ENCODE assay signal across 25 cellular contexts in the genomic region with DNA sequence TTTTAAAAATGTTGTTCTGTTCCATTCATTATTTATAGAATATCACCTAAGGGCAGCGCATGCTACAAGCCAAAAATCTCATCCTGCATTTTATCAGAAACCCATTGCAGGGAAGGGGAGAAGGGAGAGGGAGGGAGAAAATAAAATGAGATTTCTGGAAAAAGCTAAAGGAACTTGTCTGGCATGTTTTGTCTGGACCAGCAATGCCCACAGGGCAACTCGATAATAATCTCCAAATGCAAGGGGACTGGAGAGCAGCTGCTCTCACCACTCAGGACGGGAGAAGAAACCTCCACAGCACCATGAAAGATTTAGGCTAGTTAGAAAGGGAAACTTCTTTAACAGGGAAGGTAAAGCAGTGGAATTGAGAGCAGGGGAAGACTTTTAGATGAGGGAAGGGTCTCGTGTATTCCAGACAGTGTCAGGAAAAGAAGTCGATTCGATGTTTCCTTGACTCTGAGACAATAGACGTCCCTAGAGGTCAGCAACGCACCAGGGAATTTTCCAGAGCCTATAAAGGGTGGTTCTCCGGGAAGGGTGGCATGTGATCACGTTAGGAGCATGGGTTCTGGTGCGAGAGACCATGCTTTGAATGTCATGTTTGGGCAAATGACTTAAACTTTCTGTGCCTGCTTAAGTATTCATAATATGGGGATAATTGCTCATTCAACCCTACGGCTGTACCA.
DNase-seq lines count a peak whose midpoint lies in the region; ATAC-seq and TF ChIP-seq lines count a peak whose summit lies in the region.
"Had no signal": no experiment of that assay in that cellular context is flagged by ENCODE, and none has a peak within 500 bp of the region (broad histone marks: within the 10 kb centered on the region; RNA-seq: fewer than 3 reads in every experiment).

No MANE protein-coding gene starts in this region.

- H4K20me1 ChIP-seq in HCT116 (ENCODE audit: insufficient read depth), result no peaks in the 10 kb centered on the region

- TF ChIP-seq POLR2A in HCT116 (IDR thresholded peaks at IDR 0.05; ENCODE audit: borderline replicate concordance, extremely low read depth, insufficient read depth, insufficient read length), result no peak

- H3K9me2 ChIP-seq in HCT116 (ENCODE audit: insufficient read depth), result no peaks in the 10 kb centered on the region

- POLR2A ChIA-PET in HCT116 (lab: Charles Lee), result no interaction called here

- no CpG with 5 or more reads among the region's 12 CpGs for WGBS in iPS DF 6.9 (ENCODE audit: insufficient coverage, insufficient read length)

- no peaks in the 10 kb centered on the region for H3K4me1 ChIP-seq in HCT116 (ENCODE audit: control insufficient read depth in 1 of 2, insufficient read depth in 2 of 2, low read length in 2 of 2)
- no peaks in the 10 kb centered on the region for H3K4me1 ChIP-seq in iPS DF 6.9 (ENCODE audit: control insufficient read depth, insufficient read depth, low read length)
- H3K4me1 ChIP-seq: HAP-1 had no signal

- H3K27ac ChIP-seq in HCT116 (ENCODE audit: low read depth, low read length), result no peak overlapping the region
- no peak overlapping the region for H3K27ac ChIP-seq in VCaP
- no peak overlapping the region for H3K27ac ChIP-seq in iPS DF 6.9 (ENCODE audit: low read length)
- H3K27ac ChIP-seq: 22Rv1, cardiac muscle cell, SK-N-MC had no signal

- H3K9ac ChIP-seq in HCT116 (ENCODE audit: low read length), result no peak overlapping the region

- H2AFZ ChIP-seq in HCT116 (ENCODE audit: low read depth, low read length, poor library complexity, severe bottlenecking), result no peak overlapping the region

- DNase-seq in DMS 273 (lab: John Stamatoyannopoulos, UW; ENCODE audit: unreplicated experiment), result peak; percentile 9
- no peak for DNase-seq in DMS 273 treated with DMSO at 0.1 percent for 48 hours (lab: John Stamatoyannopoulos, UW)
- no peak for DNase-seq in HCT116 (ENCODE audit: low read depth, low spot score)
- peak; percentile 18 for DNase-seq in iPS DF 6.9 (ENCODE audit: low read depth, low spot score)
- DNase-seq in HuH-7 (ENCODE audit: low spot score), result no peak
- DNase-seq: activated naive CD4-positive, alpha-beta T cell treated with anti-CD3 and anti-CD28 coated beads, Interleukin-2, amount 50 U/mL, for 16 hours; amygdala; CD8-positive, alpha-beta T cell; DMS79; glutamatergic neuron; IMR-90; natural killer cell; NCI-H1105 treated with DMSO at 0.1 percent for 48 hours; NCI-H2029 treated with DMSO at 0.1 percent for 48 hours; NCI-H446; RPMI8226; T-helper 2 cell had no signal

- no peak overlapping the region for H3K4me2 ChIP-seq in HCT116 (ENCODE audit: low read length)
- H3K4me2 ChIP-seq: smooth muscle cell had no signal

- H3K36me3 ChIP-seq in HCT116 (ENCODE audit: control insufficient read depth in 1 of 2, insufficient read depth in 2 of 2, low read length in 2 of 2) (no peaks in the 10 kb centered on the region), iPS DF 6.9 (ENCODE audit: control insufficient read depth, insufficient read depth, low read length) (no peaks in the 10 kb centered on the region)
- H3K36me3 ChIP-seq: cardiac muscle cell, HAP-1 had no signal

- H3K79me2 ChIP-seq in HCT116 (ENCODE audit: insufficient read depth, low read length), result no peaks in the 10 kb centered on the region

- H3K27me3 ChIP-seq in HCT116 (ENCODE audit: insufficient read depth, low read length) (no peaks in the 10 kb centered on the region), iPS DF 6.9 (ENCODE audit: control insufficient read depth, insufficient read depth, low read length) (no peaks in the 10 kb centered on the region)
- H3K27me3 ChIP-seq: cardiac muscle cell had no signal

- RAD21 ChIA-PET in HCT116 (lab: Charles Lee; ENCODE audit: low non-redundant PET in 1 of 2, low total read pairs in 2 of 2, uncharacterized antibody in 2 of 2, unreplicated experiment in 2 of 2), result no interaction called here

- 0 out of 2 replicates have a peak, but pooled peaks have one; percentile 3 for TF ChIP-seq RAD21 in HCT116 (IDR thresholded peaks at IDR 0.05; ENCODE audit: low read depth)

- CTCF ChIA-PET in HCT116 (lab: Charles Lee), result no interaction called here

- no peak for ATAC-seq in HCT116
- no peak for ATAC-seq in GM18868 (IDR thresholded peaks at IDR 0.05; ENCODE audit: unreplicated experiment)
- ATAC-seq in HG02885 (IDR thresholded peaks at IDR 0.05; ENCODE audit: poor library complexity, unreplicated experiment), result no peak
- ATAC-seq: CD8-positive, alpha-beta T cell; natural killer cell had no signal

- no peaks in the 10 kb centered on the region for H3K9me3 ChIP-seq in HCT116 (ENCODE audit: control insufficient read depth in 1 of 2, insufficient read depth in 1 of 2, low read depth in 1 of 2, low read length in 2 of 2)
- no peaks in the 10 kb centered on the region for H3K9me3 ChIP-seq in iPS DF 6.9 (ENCODE audit: control insufficient read depth, insufficient read depth, low read length)
- H3K9me3 ChIP-seq: HAP-1 had no signal

- BruUV-seq in HCT116 (replicated peaks; lab: Mats Ljungman, UMichigan), result no TSS peak

- H3K4me3 ChIP-seq in HCT116 (replicated peaks in 1 of 2; ENCODE audit: low read depth in 1 of 2, low read length in 2 of 2), result no peak overlapping the region
- no peak overlapping the region for H3K4me3 ChIP-seq in iPS DF 6.9 (ENCODE audit: low read length)
- H3K4me3 ChIP-seq: cardiac muscle cell, HAP-1, SK-N-MC, smooth muscle cell had no signal

- intact Hi-C loops in HCT116 (cut with micrococcal nuclease), result no loop called here

- TF ChIP-seq CTCF in HCT116 (IDR thresholded peaks at IDR 0.05 in 2 of 3, conservative IDR thresholded peaks at IDR 0.05 in 1 of 3; ENCODE audit: borderline replicate concordance in 1 of 3, insufficient read depth in 1 of 3, low read depth in 2 of 3, low read length in 2 of 3) (no peak), VCaP (conservative IDR thresholded peaks at IDR 0.05) (peak; percentile 54)

TF ChIP-seq in HCT116, 20 proteins besides CTCF, POLR2A, EP300 and RAD21:
- TF ChIP-seq ZBTB33 (IDR thresholded peaks at IDR 0.05; ENCODE audit: extremely low read depth, insufficient replicate concordance, low read length) (no peak), TCF7L2 (IDR thresholded peaks at IDR 0.05; ENCODE audit: borderline replicate concordance, extremely low read depth, insufficient read depth, insufficient read length) (no peak), JUND (IDR thresholded peaks at IDR 0.05) (no peak), SP1 (IDR thresholded peaks at IDR 0.05; ENCODE audit: low read depth) (no peak), SIN3A (IDR thresholded peaks at IDR 0.05; ENCODE audit: low read depth) (no peak), ZFX (IDR thresholded peaks at IDR 0.05) (no peak), ZNF274 (IDR thresholded peaks at IDR 0.05; ENCODE audit: low read depth, low read length) (no peak), SRF (IDR thresholded peaks at IDR 0.05; ENCODE audit: low read depth) (no peak), ELF1 (IDR thresholded peaks at IDR 0.05; ENCODE audit: borderline replicate concordance, low read depth) (no peak), FOSL1 (IDR thresholded peaks at IDR 0.05; ENCODE audit: low read depth) (no peak), MAX (IDR thresholded peaks at IDR 0.05) (no peak), POLR2AphosphoS5 (IDR thresholded peaks at IDR 0.05; ENCODE audit: low read depth, low read length) (no peak)
- TF ChIP-seq, protein P1, sequence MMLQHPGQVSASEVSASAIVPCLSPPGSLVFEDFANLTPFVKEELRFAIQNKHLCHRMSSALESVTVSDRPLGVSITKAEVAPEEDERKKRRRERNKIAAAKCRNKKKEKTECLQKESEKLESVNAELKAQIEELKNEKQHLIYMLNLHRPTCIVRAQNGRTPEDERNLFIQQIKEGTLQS (IDR thresholded peaks at IDR 0.05), result no peak

Comparison
In these comparisons a context has a peak if more than half of its experiments do, and no peak if none do; other contexts are left out.
1. DNase-seq: peak in DMS 273 (single experiment) and iPS DF 6.9 (single experiment); none in DMS 273 treated with DMSO at 0.1 percent for 48 hours (single experiment), HCT116 (single experiment) and HuH-7 (single experiment).